ENCODE assay signal across 29 cellular contexts in genomic region chr3:71662553-71662952, GRCh38.
"Had no signal": no experiment of that assay in that cellular context is flagged by ENCODE, and none has a peak within 500 bp of the region (broad histone marks: within the 10 kb centered on the region; RNA-seq: fewer than 3 reads in every experiment).

No MANE protein-coding gene starts in this region.

- H3K4me1 ChIP-seq: right lobe of liver, vagina had no signal

- H3K27ac Mint-ChIP-seq: activated T-helper 1 cell treated with anti-CD3 and anti-CD28 coated beads, Interleukin-12 subunit alpha, Interleukin-12 subunit beta, Interleukin-2, Interleukin-4 antibody, amounts not matched to agents 30 ng/mL and 10 ng/mL and 1 ng/mL, durations not matched to agents 14 hours and 24 hours and 36 hours; nephron progenitor cell; progenitor cell of endocrine pancreas; T-helper 1 cell treated with Interleukin-12 subunit alpha and Interleukin-12 subunit beta and Interleukin-4 antibody, amounts not matched to agents 30 μg/mL and 1 μg/mL, for 36 hours; type B pancreatic cell had no signal

- H3K27me3 ChIP-seq: ovary, right lobe of liver, vagina had no signal

- H3K9me3 ChIP-seq: mucosa of descending colon, ovary, right lobe of liver, thoracic aorta, vagina had no signal

- H3K27me3 Mint-ChIP-seq: effector memory CD8-positive, alpha-beta T cell; type B pancreatic cell had no signal

- H3K4me3 ChIP-seq: mucosa of descending colon, ovary, right lobe of liver, thoracic aorta, vagina had no signal

- ATAC-seq: activated CD4-positive, CD25-positive, alpha-beta regulatory T cell treated with anti-CD3 and anti-CD28 coated beads, Interleukin-2, amount 50 U/mL, for 24 hours; effector memory CD8-positive, alpha-beta T cell; left cardiac atrium; left ventricle myocardium superior; mucosa of descending colon; right lobe of liver had no signal

- H3K27ac ChIP-seq: ovary, right lobe of liver, thoracic aorta, vagina, WERI-Rb-1 had no signal

- H3K36me3 ChIP-seq: ovary, right lobe of liver, thoracic aorta, vagina, WERI-Rb-1 had no signal

- H3K4me3 Mint-ChIP-seq: activated T-helper 1 cell treated with anti-CD3 and anti-CD28 coated beads, Interleukin-12 subunit alpha, Interleukin-12 subunit beta, Interleukin-2, Interleukin-4 antibody, amounts not matched to agents 30 ng/mL and 10 ng/mL and 1 ng/mL, durations not matched to agents 14 hours and 24 hours and 36 hours; effector memory CD8-positive, alpha-beta T cell; nephron progenitor cell; T-helper 1 cell treated with Interleukin-12 subunit alpha and Interleukin-12 subunit beta and Interleukin-4 antibody, amounts not matched to agents 30 μg/mL and 1 μg/mL, for 36 hours; type B pancreatic cell had no signal

- DNase-seq: activated CD4-positive, alpha-beta T cell treated with anti-CD3 and anti-CD28 coated beads, Interleukin-2, amount 50 U/mL, for 48 hours; activated CD8-positive, alpha-beta memory T cell treated with anti-CD3 and anti-CD28 coated beads, Interleukin-2, amount 50 U/mL, for 4 hours; activated effector memory CD4-positive, alpha-beta T cell treated with anti-CD3 and anti-CD28 coated beads, Interleukin-2, amount 50 U/mL, for 16 hours; activated T-cell treated with anti-CD3 and anti-CD28 coated beads, Interleukin-2, amount 50 U/mL, for 1 hour; amygdala; caudate nucleus; cortex of kidney; effector memory CD8-positive, alpha-beta T cell; foreskin fibroblast; head of caudate nucleus; hippocampal formation; left cardiac atrium; left ventricle myocardium superior; mucosa of descending colon; nephron progenitor cell; ovary; right lobe of liver; stimulated activated CD4-positive, alpha-beta T cell treated with anti-CD3 and anti-CD28 coated beads, Interleukin-2, amount 100 ng/mL, for 48 hours; stimulated activated naive CD4-positive, alpha-beta T cell treated with Interleukin-2 at 50 U/mL for 16 hours; T1000; WERI-Rb-1 had no signal

- FAIRE-seq: endothelial cell of umbilical vein had no signal
